14 cellular contexts compared by ENCODE assay signal in genomic region chr7:36315309-36315948, GRCh38.
DNase-seq lines count a peak whose midpoint lies in the region; ATAC-seq and TF ChIP-seq lines count a peak whose summit lies in the region.
"Had no signal": no experiment of that assay in that cellular context is flagged by ENCODE, and none has a peak within 500 bp of the region (broad histone marks: within the 10 kb centered on the region; RNA-seq: fewer than 3 reads in every experiment).

No MANE protein-coding gene starts in this region.

- in situ Hi-C loops in SK-MEL-5 (cut with HindIII; ENCODE audit: low pct_unique_long_range_greater_than_20kb, low sequenced_read_pairs): loop anchor here (25.0 kb wide), 1 partner anchor 328 kb away; no protein-coding TSS in a partner anchor

- no peaks in the 10 kb centered on the region for H3K27me3 ChIP-seq in BE2C
- no peaks in the 10 kb centered on the region for H3K27me3 ChIP-seq in esophagus squamous epithelium
- H3K27me3 ChIP-seq: SJSA1 had no signal

- no peaks in the 10 kb centered on the region for H3K36me3 ChIP-seq in BE2C
- no peaks in the 10 kb centered on the region for H3K36me3 ChIP-seq in esophagus squamous epithelium
- H3K36me3 ChIP-seq: SJSA1 had no signal

- H3K27ac ChIP-seq in esophagus squamous epithelium: no peak overlapping the region
- H3K27ac ChIP-seq: SJSA1 had no signal

- WGBS in esophagus squamous epithelium, 2 donors: 59 to 66% methylated on average over 6 to 9 of the region's 9 CpGs

- ATAC-seq in left colon (peak; percentile 64), HG02678 (IDR thresholded peaks at IDR 0.05; ENCODE audit: unreplicated experiment) (no peak), GM21619 (IDR thresholded peaks at IDR 0.05; ENCODE audit: unreplicated experiment) (no peak)
- ATAC-seq: activated CD8-positive, alpha-beta T cell treated with anti-CD3 and anti-CD28 coated beads, Interleukin-2, amount 10 ng/mL, durations not matched to agents 7 days and 5 days had no signal

- intact Hi-C loops in left colon (cut with DNase I, micrococcal nuclease) (loop anchor here in 1 of 2 donors (5.0 kb wide), 1 partner anchor 328 kb away; no protein-coding TSS in a partner anchor), esophagus squamous epithelium (cut with DNase I) (no loop called here)

- TF ChIP-seq CTCF in BE2C (IDR thresholded peaks at IDR 0.05; ENCODE audit: low read depth, low read length): no peak
- no peak for TF ChIP-seq CTCF in esophagus squamous epithelium (IDR thresholded peaks at IDR 0.05)

- peak; percentile 40 for DNase-seq in BE2C
- peak; percentile 39 for DNase-seq in ELR (ENCODE audit: low read depth)
- peak; percentile 19 for DNase-seq in SK-MEL-5 (ENCODE audit: low read depth, low spot score)
- DNase-seq in left colon: no peak
- DNase-seq in esophagus squamous epithelium (lab: John Stamatoyannopoulos, UW): no peak
- DNase-seq: activated CD8-positive, alpha-beta T cell treated with anti-CD3 and anti-CD28 coated beads, Interleukin-2, amount 10 ng/mL, durations not matched to agents 7 days and 5 days; anterior cingulate cortex; DMS79; erythroblast; midbrain; NCI-H2081 treated with DMSO at 0.1 percent for 48 hours had no signal

- H3K4me3 ChIP-seq in BE2C (ENCODE audit: low read depth, low read length) (peak overlapping the region; percentile 54), esophagus squamous epithelium (no peak overlapping the region)
- H3K4me3 ChIP-seq: SJSA1 had no signal

- no peak for TF ChIP-seq POLR2A in esophagus squamous epithelium (IDR thresholded peaks at IDR 0.05)

- H3K9me3 ChIP-seq in BE2C (no peaks in the 10 kb centered on the region), esophagus squamous epithelium (no peaks in the 10 kb centered on the region)
- H3K9me3 ChIP-seq: SJSA1 had no signal

- H3K4me1 ChIP-seq in BE2C (peaks cover 15% of the 10 kb centered on the region), esophagus squamous epithelium (peaks cover 0 to 8% (median 0%) of the 10 kb centered on the region in 3 donors)

Comparison
In these comparisons a context has a peak if more than half of its experiments do, and no peak if none do; other contexts are left out.
1. DNase-seq: peak in BE2C (single experiment), ELR (single experiment) and SK-MEL-5 (single experiment); none in left colon (0 of 2) and esophagus squamous epithelium (single experiment).